Comparison of ENCODE assay signal across 1 cellular context in the genomic region with DNA sequence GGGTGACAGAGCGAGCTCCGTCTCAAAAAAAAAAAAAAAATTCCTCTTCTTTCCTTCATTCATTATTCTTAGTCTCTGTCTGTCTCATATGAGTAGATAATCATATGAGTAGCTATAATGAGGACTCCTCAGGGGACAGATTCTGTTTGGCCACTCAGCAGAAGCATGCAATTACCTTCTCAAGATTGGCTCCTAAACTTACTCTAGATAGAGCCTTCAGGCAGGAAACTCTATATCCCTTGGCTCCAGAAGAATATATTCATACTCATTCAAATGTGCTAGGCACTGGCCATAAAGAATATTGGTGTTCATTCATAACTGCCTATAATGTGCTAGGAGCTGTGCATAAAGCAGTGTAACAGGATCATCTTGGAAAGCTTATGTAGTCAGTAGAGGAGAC.
TF ChIP-seq lines count a peak whose summit lies in the region.

No MANE protein-coding gene starts in this region.

TF ChIP-seq in HEK293, 187 proteins besides CTCF, POLR2A, EP300 and RAD21 (continued from another document and continues in another):
- TF ChIP-seq, protein P1, sequence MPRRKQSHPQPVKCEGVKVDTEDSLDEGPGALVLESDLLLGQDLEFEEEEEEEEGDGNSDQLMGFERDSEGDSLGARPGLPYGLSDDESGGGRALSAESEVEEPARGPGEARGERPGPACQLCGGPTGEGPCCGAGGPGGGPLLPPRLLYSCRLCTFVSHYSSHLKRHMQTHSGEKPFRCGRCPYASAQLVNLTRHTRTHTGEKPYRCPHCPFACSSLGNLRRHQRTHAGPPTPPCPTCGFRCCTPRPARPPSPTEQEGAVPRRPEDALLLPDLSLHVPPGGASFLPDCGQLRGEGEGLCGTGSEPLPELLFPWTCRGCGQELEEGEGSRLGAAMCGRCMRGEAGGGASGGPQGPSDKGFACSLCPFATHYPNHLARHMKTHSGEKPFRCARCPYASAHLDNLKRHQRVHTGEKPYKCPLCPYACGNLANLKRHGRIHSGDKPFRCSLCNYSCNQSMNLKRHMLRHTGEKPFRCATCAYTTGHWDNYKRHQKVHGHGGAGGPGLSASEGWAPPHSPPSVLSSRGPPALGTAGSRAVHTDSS (tag by site-specific recombination; IDR thresholded peaks at IDR 0.05): no peak
- TF ChIP-seq, protein P2, sequence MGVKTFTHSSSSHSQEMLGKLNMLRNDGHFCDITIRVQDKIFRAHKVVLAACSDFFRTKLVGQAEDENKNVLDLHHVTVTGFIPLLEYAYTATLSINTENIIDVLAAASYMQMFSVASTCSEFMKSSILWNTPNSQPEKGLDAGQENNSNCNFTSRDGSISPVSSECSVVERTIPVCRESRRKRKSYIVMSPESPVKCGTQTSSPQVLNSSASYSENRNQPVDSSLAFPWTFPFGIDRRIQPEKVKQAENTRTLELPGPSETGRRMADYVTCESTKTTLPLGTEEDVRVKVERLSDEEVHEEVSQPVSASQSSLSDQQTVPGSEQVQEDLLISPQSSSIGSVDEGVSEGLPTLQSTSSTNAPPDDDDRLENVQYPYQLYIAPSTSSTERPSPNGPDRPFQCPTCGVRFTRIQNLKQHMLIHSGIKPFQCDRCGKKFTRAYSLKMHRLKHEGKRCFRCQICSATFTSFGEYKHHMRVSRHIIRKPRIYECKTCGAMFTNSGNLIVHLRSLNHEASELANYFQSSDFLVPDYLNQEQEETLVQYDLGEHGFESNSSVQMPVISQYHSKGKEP (tag by site-specific recombination; IDR thresholded peaks at IDR 0.05): peak; percentile 76
- TF ChIP-seq, protein P3, sequence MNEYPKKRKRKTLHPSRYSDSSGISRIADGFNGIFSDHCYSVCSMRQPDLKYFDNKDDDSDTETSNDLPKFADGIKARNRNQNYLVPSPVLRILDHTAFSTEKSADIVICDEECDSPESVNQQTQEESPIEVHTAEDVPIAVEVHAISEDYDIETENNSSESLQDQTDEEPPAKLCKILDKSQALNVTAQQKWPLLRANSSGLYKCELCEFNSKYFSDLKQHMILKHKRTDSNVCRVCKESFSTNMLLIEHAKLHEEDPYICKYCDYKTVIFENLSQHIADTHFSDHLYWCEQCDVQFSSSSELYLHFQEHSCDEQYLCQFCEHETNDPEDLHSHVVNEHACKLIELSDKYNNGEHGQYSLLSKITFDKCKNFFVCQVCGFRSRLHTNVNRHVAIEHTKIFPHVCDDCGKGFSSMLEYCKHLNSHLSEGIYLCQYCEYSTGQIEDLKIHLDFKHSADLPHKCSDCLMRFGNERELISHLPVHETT (tag by site-specific recombination; IDR thresholded peaks at IDR 0.05): 0 out of 2 replicates have a peak, but pooled peaks have one; percentile 31
- TF ChIP-seq ZNF266 (tag by site-specific recombination; IDR thresholded peaks at IDR 0.05; ENCODE audit: low read depth) (no peak), ZNF664 (tag by site-specific recombination; IDR thresholded peaks at IDR 0.05) (no peak), OSR2 (tag by site-specific recombination; IDR thresholded peaks at IDR 0.05) (peak; percentile 79), ZNF76 (tag by site-specific recombination; IDR thresholded peaks at IDR 0.05; ENCODE audit: borderline replicate concordance, low read depth) (no peak), KLF10 (tag by site-specific recombination; IDR thresholded peaks at IDR 0.05) (no peak), ZNF600 (tag by site-specific recombination; IDR thresholded peaks at IDR 0.05) (peak; percentile 63; the same call in 1 of the 2 replicates), INSM2 (tag by site-specific recombination; IDR thresholded peaks at IDR 0.05) (peak; percentile 59; the same call in 1 of the 2 replicates), ZNF658 (tag by site-specific recombination; IDR thresholded peaks at IDR 0.05) (no peak), ZNF133 (tag by site-specific recombination; IDR thresholded peaks at IDR 0.05) (no peak), ZBTB20 (tag by site-specific recombination; IDR thresholded peaks at IDR 0.05) (no peak), SP7 (tag by site-specific recombination; IDR thresholded peaks at IDR 0.05) (peak; percentile 91), ZNF292 (tag by site-specific recombination; IDR thresholded peaks at IDR 0.05; ENCODE audit: borderline replicate concordance, low read depth) (no peak), GLI2 (tag by site-specific recombination; IDR thresholded peaks at IDR 0.05; ENCODE audit: borderline replicate concordance, low read depth) (no peak), SCRT2 (tag by site-specific recombination; IDR thresholded peaks at IDR 0.05) (no peak), ZNF48 (tag by site-specific recombination; IDR thresholded peaks at IDR 0.05) (no peak), ZNF423 (tag by site-specific recombination; IDR thresholded peaks at IDR 0.05) (no peak), ZNF239 (tag by site-specific recombination; IDR thresholded peaks at IDR 0.05) (no peak), KLF7 (tag by site-specific recombination; IDR thresholded peaks at IDR 0.05; ENCODE audit: borderline replicate concordance) (no peak), ZNF2 (tag by site-specific recombination; IDR thresholded peaks at IDR 0.05) (0 out of 2 replicates have a peak, but pooled peaks have one; percentile 20), ZNF558 (tag by site-specific recombination; IDR thresholded peaks at IDR 0.05) (no peak), ZSCAN23 (tag by site-specific recombination; IDR thresholded peaks at IDR 0.05) (no peak), ZNF830 (tag by site-specific recombination; IDR thresholded peaks at IDR 0.05; ENCODE audit: low read depth) (no peak), KLF9 (tag by site-specific recombination; IDR thresholded peaks at IDR 0.05; ENCODE audit: low read depth) (no peak), ZNF169 (tag by site-specific recombination; IDR thresholded peaks at IDR 0.05) (no peak), TRIM28 (IDR thresholded peaks at IDR 0.05; ENCODE audit: borderline replicate concordance, low read length) (0 out of 2 replicates have a peak, but pooled peaks have one; percentile 13), PRDM6 (tag by site-specific recombination; IDR thresholded peaks at IDR 0.05) (peak; percentile 51; the same call in 1 of the 2 replicates), ZNF341 (tag by site-specific recombination; IDR thresholded peaks at IDR 0.05; ENCODE audit: low read depth) (no peak), ZEB2 (tag by site-specific recombination; IDR thresholded peaks at IDR 0.05) (peak; percentile 58; the same call in 1 of the 2 replicates), ZNF501 (tag by site-specific recombination; IDR thresholded peaks at IDR 0.05) (0 out of 2 replicates have a peak, but pooled peaks have one; percentile 25), ZXDB (tag by site-specific recombination; IDR thresholded peaks at IDR 0.05) (0 out of 2 replicates have a peak, but pooled peaks have one; percentile 27), SETDB1 (IDR thresholded peaks at IDR 0.05; ENCODE audit: insufficient read length, low read length) (no peak), KLF8 (tag by site-specific recombination; IDR thresholded peaks at IDR 0.05) (peak; percentile 34; the same call in 1 of the 2 replicates), ZNF366 (tag by site-specific recombination; conservative IDR thresholded peaks at IDR 0.05) (peak; percentile 22; the same call in 1 of the 2 replicates), PRDM4 (tag by site-specific recombination; IDR thresholded peaks at IDR 0.05) (no peak), ZNF629 (tag by site-specific recombination; IDR thresholded peaks at IDR 0.05) (0 out of 2 replicates have a peak, but pooled peaks have one; percentile 32), ZNF184 (tag by site-specific recombination; IDR thresholded peaks at IDR 0.05) (no peak), ZBTB1 (tag by site-specific recombination; IDR thresholded peaks at IDR 0.05) (no peak)
- TF ChIP-seq, protein P4, sequence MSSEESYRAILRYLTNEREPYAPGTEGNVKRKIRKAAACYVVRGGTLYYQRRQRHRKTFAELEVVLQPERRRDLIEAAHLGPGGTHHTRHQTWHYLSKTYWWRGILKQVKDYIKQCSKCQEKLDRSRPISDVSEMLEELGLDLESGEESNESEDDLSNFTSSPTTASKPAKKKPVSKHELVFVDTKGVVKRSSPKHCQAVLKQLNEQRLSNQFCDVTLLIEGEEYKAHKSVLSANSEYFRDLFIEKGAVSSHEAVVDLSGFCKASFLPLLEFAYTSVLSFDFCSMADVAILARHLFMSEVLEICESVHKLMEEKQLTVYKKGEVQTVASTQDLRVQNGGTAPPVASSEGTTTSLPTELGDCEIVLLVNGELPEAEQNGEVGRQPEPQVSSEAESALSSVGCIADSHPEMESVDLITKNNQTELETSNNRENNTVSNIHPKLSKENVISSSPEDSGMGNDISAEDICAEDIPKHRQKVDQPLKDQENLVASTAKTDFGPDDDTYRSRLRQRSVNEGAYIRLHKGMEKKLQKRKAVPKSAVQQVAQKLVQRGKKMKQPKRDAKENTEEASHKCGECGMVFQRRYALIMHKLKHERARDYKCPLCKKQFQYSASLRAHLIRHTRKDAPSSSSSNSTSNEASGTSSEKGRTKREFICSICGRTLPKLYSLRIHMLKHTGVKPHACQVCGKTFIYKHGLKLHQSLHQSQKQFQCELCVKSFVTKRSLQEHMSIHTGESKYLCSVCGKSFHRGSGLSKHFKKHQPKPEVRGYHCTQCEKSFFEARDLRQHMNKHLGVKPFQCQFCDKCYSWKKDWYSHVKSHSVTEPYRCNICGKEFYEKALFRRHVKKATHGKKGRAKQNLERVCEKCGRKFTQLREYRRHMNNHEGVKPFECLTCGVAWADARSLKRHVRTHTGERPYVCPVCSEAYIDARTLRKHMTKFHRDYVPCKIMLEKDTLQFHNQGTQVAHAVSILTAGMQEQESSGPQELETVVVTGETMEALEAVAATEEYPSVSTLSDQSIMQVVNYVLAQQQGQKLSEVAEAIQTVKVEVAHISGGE (tag by site-specific recombination; conservative IDR thresholded peaks at IDR 0.05; ENCODE audit: low read depth): no peak
- TF ChIP-seq, protein P5, sequence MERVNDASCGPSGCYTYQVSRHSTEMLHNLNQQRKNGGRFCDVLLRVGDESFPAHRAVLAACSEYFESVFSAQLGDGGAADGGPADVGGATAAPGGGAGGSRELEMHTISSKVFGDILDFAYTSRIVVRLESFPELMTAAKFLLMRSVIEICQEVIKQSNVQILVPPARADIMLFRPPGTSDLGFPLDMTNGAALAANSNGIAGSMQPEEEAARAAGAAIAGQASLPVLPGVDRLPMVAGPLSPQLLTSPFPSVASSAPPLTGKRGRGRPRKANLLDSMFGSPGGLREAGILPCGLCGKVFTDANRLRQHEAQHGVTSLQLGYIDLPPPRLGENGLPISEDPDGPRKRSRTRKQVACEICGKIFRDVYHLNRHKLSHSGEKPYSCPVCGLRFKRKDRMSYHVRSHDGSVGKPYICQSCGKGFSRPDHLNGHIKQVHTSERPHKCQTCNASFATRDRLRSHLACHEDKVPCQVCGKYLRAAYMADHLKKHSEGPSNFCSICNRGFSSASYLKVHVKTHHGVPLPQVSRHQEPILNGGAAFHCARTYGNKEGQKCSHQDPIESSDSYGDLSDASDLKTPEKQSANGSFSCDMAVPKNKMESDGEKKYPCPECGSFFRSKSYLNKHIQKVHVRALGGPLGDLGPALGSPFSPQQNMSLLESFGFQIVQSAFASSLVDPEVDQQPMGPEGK (tag by site-specific recombination; IDR thresholded peaks at IDR 0.05): no peak
- TF ChIP-seq, protein P6, sequence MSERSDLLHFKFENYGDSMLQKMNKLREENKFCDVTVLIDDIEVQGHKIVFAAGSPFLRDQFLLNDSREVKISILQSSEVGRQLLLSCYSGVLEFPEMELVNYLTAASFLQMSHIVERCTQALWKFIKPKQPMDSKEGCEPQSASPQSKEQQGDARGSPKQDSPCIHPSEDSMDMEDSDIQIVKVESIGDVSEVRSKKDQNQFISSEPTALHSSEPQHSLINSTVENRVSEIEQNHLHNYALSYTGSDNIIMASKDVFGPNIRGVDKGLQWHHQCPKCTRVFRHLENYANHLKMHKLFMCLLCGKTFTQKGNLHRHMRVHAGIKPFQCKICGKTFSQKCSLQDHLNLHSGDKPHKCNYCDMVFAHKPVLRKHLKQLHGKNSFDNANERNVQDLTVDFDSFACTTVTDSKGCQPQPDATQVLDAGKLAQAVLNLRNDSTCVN (tag by site-specific recombination; optimal IDR thresholded peaks at IDR 0.05): no peak
